Comparison of ENCODE assay signal across 26 cellular contexts in genomic region chr1:117069220-117069844, GRCh38. TPM values are rescaled to one million over a fixed set of nuclear protein-coding genes. Genes with fewer than 3 reads are reported as not detected.
A peak's percentile ranks its signal among the peaks of the same experiment; 100 is the strongest.
DNase-seq lines count a peak whose midpoint lies in the region; ATAC-seq, FAIRE-seq and TF ChIP-seq lines count a peak whose summit lies in the region.
"Had no signal": no experiment of that assay in that cellular context is flagged by ENCODE, and none has a peak within 500 bp of the region (broad histone marks: within the 10 kb centered on the region; RNA-seq: fewer than 3 reads in every experiment).

No MANE protein-coding gene starts in this region.

- H3K4me2 ChIP-seq in Loucy (ENCODE audit: low read depth, low read length, poor library complexity, severe bottlenecking) = peak overlapping the region; percentile 12
- H3K4me2 ChIP-seq in K562 (ENCODE audit: insufficient read depth, low read length) = no peak overlapping the region

- H3K4me3 ChIP-seq in Loucy (ENCODE audit: low read length, poor library complexity, severe bottlenecking) (no peak overlapping the region), K562 (no peak overlapping the region)
- H3K4me3 ChIP-seq: ascending aorta, esophagus muscularis mucosa, lung, ovary, right atrium auricular region had no signal

- no peak for TF ChIP-seq EP300 in K562 (IDR thresholded peaks at IDR 0.05; ENCODE audit: low read length)

- H3K36me3 ChIP-seq in Loucy (ENCODE audit: insufficient read depth, low read length) = peaks cover 9% of the 10 kb centered on the region
- H3K36me3 ChIP-seq in K562 (ENCODE audit: control insufficient read depth, insufficient read depth, low read length) = peaks cover 77% of the 10 kb centered on the region
- H3K36me3 ChIP-seq: ascending aorta, ovary had no signal

- peaks cover 24% of the 10 kb centered on the region for H3K36me3 Mint-ChIP-seq in activated naive CD8-positive, alpha-beta T cell treated with anti-CD3 and anti-CD28 coated beads, Interleukin-2, amount 10 ng/mL, durations not matched to agents 7 days and 5 days
- peaks cover 42% of the 10 kb centered on the region for H3K36me3 Mint-ChIP-seq in activated naive CD8-positive, alpha-beta T cell treated with anti-CD3 and anti-CD28 coated beads for 36 hours

- H2AFZ ChIP-seq in Loucy (ENCODE audit: low read length) (no peak overlapping the region), K562 (ENCODE audit: low read depth, low read length) (no peak overlapping the region)

- H3F3A ChIP-seq in Loucy (ENCODE audit: low read depth) = no peaks in the 10 kb centered on the region

- H3K27me3 ChIP-seq in Loucy (ENCODE audit: insufficient read depth, low read length, poor library complexity, severe bottlenecking) (no peaks in the 10 kb centered on the region), K562 (ENCODE audit: control insufficient read depth in 2 of 2, insufficient read depth in 2 of 2, low read length in 2 of 2) (no peaks in the 10 kb centered on the region)
- H3K27me3 ChIP-seq: ascending aorta, esophagus muscularis mucosa, ovary, right atrium auricular region had no signal

- in situ Hi-C loops in K562 (cut with MboI) = no loop called here

- POLR2A ChIA-PET in activated naive CD8-positive, alpha-beta T cell treated with anti-CD3 and anti-CD28 coated beads, Interleukin-2, amount 10 ng/mL, durations not matched to agents 7 days and 5 days (lab: Charles Lee) = interaction anchor here (0.9 kb wide), 1 partner anchor 9 kb away, joined by 3 read pairs; no protein-coding TSS in a partner anchor
- POLR2A ChIA-PET in K562 (lab: Yijun Ruan, JAX) = interaction anchor here (0.8 to 1.7 kb wide), 3 partner anchors 8 to 24 kb away, joined by 3 to 7 read pairs (median 3); partner anchors contain the start of gene TTF2

- no peaks in the 10 kb centered on the region for H3K9me3 Mint-ChIP-seq in activated naive CD8-positive, alpha-beta T cell treated with anti-CD3 and anti-CD28 coated beads, Interleukin-2, amount 10 ng/mL, durations not matched to agents 7 days and 5 days
- H3K9me3 Mint-ChIP-seq in activated naive CD8-positive, alpha-beta T cell treated with anti-CD3 and anti-CD28 coated beads for 36 hours = no peaks in the 10 kb centered on the region
- H3K9me3 Mint-ChIP-seq in stimulated activated naive CD8-positive, alpha-beta T cell treated with anti-CD3 and anti-CD28 coated beads, Interleukin-15, amount 100 ng/mL, for 72 hours = no peaks in the 10 kb centered on the region
- H3K9me3 Mint-ChIP-seq: IgD-negative memory B cell had no signal

- no peak overlapping the region for H3K27ac ChIP-seq in K562 (ENCODE audit: extremely low read depth, low read depth, low read length)
- H3K27ac ChIP-seq: ascending aorta, esophagus muscularis mucosa, ovary, right atrium auricular region had no signal

- peaks cover 19% of the 10 kb centered on the region for H3K4me1 Mint-ChIP-seq in activated naive CD8-positive, alpha-beta T cell treated with anti-CD3 and anti-CD28 coated beads, Interleukin-2, amount 10 ng/mL, durations not matched to agents 7 days and 5 days
- peaks cover 39% of the 10 kb centered on the region for H3K4me1 Mint-ChIP-seq in activated naive CD8-positive, alpha-beta T cell treated with anti-CD3 and anti-CD28 coated beads for 36 hours
- H3K4me1 Mint-ChIP-seq in stimulated activated naive CD8-positive, alpha-beta T cell treated with anti-CD3 and anti-CD28 coated beads, Interleukin-15, amount 100 ng/mL, for 72 hours = peaks cover 40% of the 10 kb centered on the region

- no peak for DNase-seq in activated naive CD8-positive, alpha-beta T cell treated with anti-CD3 and anti-CD28 coated beads, Interleukin-2, amount 10 ng/mL, durations not matched to agents 7 days and 5 days
- DNase-seq in activated naive CD8-positive, alpha-beta T cell treated with anti-CD3 and anti-CD28 coated beads for 36 hours = no peak
- DNase-seq in K562 (ENCODE audit: extremely low read depth in 1 of 4, low spot score in 3 of 4) (no peak), GM19239 (ENCODE audit: insufficient read length, low spot score) (no peak)
- DNase-seq in stimulated activated naive CD8-positive, alpha-beta T cell treated with anti-CD3 and anti-CD28 coated beads, Interleukin-15, amount 100 ng/mL, for 72 hours = no peak
- DNase-seq: ACHN; activated CD4-positive, alpha-beta T cell treated with anti-CD3 and anti-CD28 coated beads, Interleukin-2, amount 50 U/mL, for 4 hours; activated naive CD4-positive, alpha-beta T cell treated with Interleukin-2 at 50 U/mL for 16 hours; cerebellar nuclear complex; DMS153; effector CD4-positive, alpha-beta T cell; kidney; NCI-H187; NCI-H82; ovary; PC-3; SIG-M5; stimulated activated CD4-positive, alpha-beta T cell treated with anti-CD3 and anti-CD28 coated beads, Interleukin-12 subunit alpha, Interleukin-12 subunit beta, amount 100 ng/mL, for 4 hours had no signal

- H3K9me3 ChIP-seq in Loucy (ENCODE audit: insufficient read depth, low read depth, low read length) = no peaks in the 10 kb centered on the region
- no peaks in the 10 kb centered on the region for H3K9me3 ChIP-seq in K562 (replicated peaks; ENCODE audit: control insufficient read depth, insufficient read depth, low read depth, low read length)
- H3K9me3 ChIP-seq: ascending aorta, esophagus muscularis mucosa, ovary, right atrium auricular region had no signal

- H3K79me2 ChIP-seq in Loucy (ENCODE audit: insufficient read depth, low read length) (peaks cover 50% of the 10 kb centered on the region), K562 (ENCODE audit: control insufficient read depth, insufficient read depth, low read length) (peaks cover 25% of the 10 kb centered on the region; the same call in 2 of the 3 replicates)

- CTCF ChIA-PET in K562 (lab: Yijun Ruan, JAX; ENCODE audit: low intra/inter-chr PET ratio) = interaction anchor here (1.2 to 4.5 kb wide), 2 partner anchors 59 to 216 kb away, joined by 4 to 44 read pairs; no protein-coding TSS in a partner anchor

- peak overlapping the region; percentile 17 for H3K27ac Mint-ChIP-seq in activated naive CD8-positive, alpha-beta T cell treated with anti-CD3 and anti-CD28 coated beads, Interleukin-2, amount 10 ng/mL, durations not matched to agents 7 days and 5 days
- H3K27ac Mint-ChIP-seq in activated naive CD8-positive, alpha-beta T cell treated with anti-CD3 and anti-CD28 coated beads for 36 hours = no peak overlapping the region
- peak overlapping the region in 1 of 2 donors; percentile 28 for H3K27ac Mint-ChIP-seq in stimulated activated naive CD8-positive, alpha-beta T cell treated with anti-CD3 and anti-CD28 coated beads, Interleukin-15, amount 100 ng/mL, for 72 hours
- H3K27ac Mint-ChIP-seq: IgD-negative memory B cell had no signal

- no peak for TF ChIP-seq POLR2A in K562 (conservative IDR thresholded peaks at IDR 0.05)

- no peaks in the 10 kb centered on the region for H3K9me1 ChIP-seq in K562 (ENCODE audit: control insufficient read depth, insufficient read depth, low read length)

- BruUV-seq in K562 (replicated peaks; lab: Mats Ljungman, UMichigan) = no TSS peak

- intact Hi-C loops in K562 (cut with micrococcal nuclease) = loop anchor here (5.0 to 10.0 kb wide), 2 partner anchors 688 to 825 kb away; no protein-coding TSS in a partner anchor

- TF ChIP-seq CTCF in Loucy (conservative IDR thresholded peaks at IDR 0.05; ENCODE audit: low read length) (peak; percentile 48; the same call in 1 of the 2 replicates), K562 (IDR thresholded peaks at IDR 0.05 in 2 of 3, conservative IDR thresholded peaks at IDR 0.05 in 1 of 3; ENCODE audit: insufficient read depth in 2 of 3, low read depth in 1 of 3, low read length in 3 of 3) (no peak)

- FAIRE-seq in K562 (lab: Jason Lieb, UNC) (no peak), GM19239 (lab: Jason Lieb, UNC) (no peak)
- FAIRE-seq: kidney had no signal

- ATAC-seq in activated naive CD8-positive, alpha-beta T cell treated with anti-CD3 and anti-CD28 coated beads, Interleukin-2, amount 10 ng/mL, durations not matched to agents 7 days and 5 days (ENCODE audit: low read depth) = no peak
- ATAC-seq in K562 = no peak; the same call in 2 of the 3 replicates
- peak; percentile 60 for ATAC-seq in stimulated activated naive CD8-positive, alpha-beta T cell treated with anti-CD3 and anti-CD28 coated beads, Interleukin-15, amount 100 ng/mL, for 72 hours
- ATAC-seq in HG02610 (IDR thresholded peaks at IDR 0.05; ENCODE audit: unreplicated experiment) = no peak
- ATAC-seq in HG03342 (IDR thresholded peaks at IDR 0.05; ENCODE audit: unreplicated experiment) = no peak
- ATAC-seq: PC-3 had no signal

- H3K4me3 Mint-ChIP-seq in activated naive CD8-positive, alpha-beta T cell treated with anti-CD3 and anti-CD28 coated beads, Interleukin-2, amount 10 ng/mL, durations not matched to agents 7 days and 5 days = no peak overlapping the region
- no peak overlapping the region for H3K4me3 Mint-ChIP-seq in activated naive CD8-positive, alpha-beta T cell treated with anti-CD3 and anti-CD28 coated beads for 36 hours
- H3K4me3 Mint-ChIP-seq in stimulated activated naive CD8-positive, alpha-beta T cell treated with anti-CD3 and anti-CD28 coated beads, Interleukin-15, amount 100 ng/mL, for 72 hours = no peak overlapping the region
- H3K4me3 Mint-ChIP-seq: IgD-negative memory B cell had no signal

- TF ChIP-seq RAD21 in K562 (CRISPR knock-in tag; conservative IDR thresholded peaks at IDR 0.05 in 1 of 2, IDR thresholded peaks at IDR 0.05 in 1 of 2) = no peak

- no peaks in the 10 kb centered on the region for H4K20me1 ChIP-seq in Loucy (ENCODE audit: insufficient read depth, low read length, poor library complexity, severe bottlenecking)
- H4K20me1 ChIP-seq in K562 (replicated peaks; ENCODE audit: control insufficient read depth, insufficient read depth, low read length) = 0 out of 2 replicates have a peak, but pooled peaks cover 6% of the 10 kb centered on the region

- no peaks in the 10 kb centered on the region for H3K27me3 Mint-ChIP-seq in activated naive CD8-positive, alpha-beta T cell treated with anti-CD3 and anti-CD28 coated beads, Interleukin-2, amount 10 ng/mL, durations not matched to agents 7 days and 5 days
- H3K27me3 Mint-ChIP-seq in activated naive CD8-positive, alpha-beta T cell treated with anti-CD3 and anti-CD28 coated beads for 36 hours = no peaks in the 10 kb centered on the region
- H3K27me3 Mint-ChIP-seq in stimulated activated naive CD8-positive, alpha-beta T cell treated with anti-CD3 and anti-CD28 coated beads, Interleukin-15, amount 100 ng/mL, for 72 hours = no peaks in the 10 kb centered on the region
- H3K27me3 Mint-ChIP-seq: IgD-negative memory B cell had no signal

- H3K9me2 ChIP-seq in Loucy (replicated peaks; ENCODE audit: low read depth, low read length) = no peaks in the 10 kb centered on the region

- H3K4me1 ChIP-seq in Loucy (ENCODE audit: insufficient read depth, low read length, poor library complexity, severe bottlenecking) = peaks cover 15% of the 10 kb centered on the region
- no peaks in the 10 kb centered on the region; a peak in 1 of 5 replicates for H3K4me1 ChIP-seq in K562 (replicated peaks in 1 of 2; ENCODE audit: control insufficient read depth in 2 of 2, insufficient read depth in 2 of 2, low read length in 2 of 2)
- H3K4me1 ChIP-seq: ascending aorta, esophagus muscularis mucosa, right atrium auricular region had no signal

- H3K9ac ChIP-seq in Loucy (ENCODE audit: low read depth, low read length, poor library complexity, severe bottlenecking) = no peak overlapping the region
- H3K9ac ChIP-seq in K562 (ENCODE audit: insufficient read depth in 1 of 2, low read depth in 2 of 2, low read length in 2 of 2) = no peak overlapping the region

- WGBS in K562 (ENCODE audit: insufficient coverage, low coverage, missing lambda C conversion rate) = 80% methylated on average over 4 of the region's 4 CpGs

RNA-seq across cellular contexts. Expression of gene TTF2, which starts 9.2 kb away (rescaled TPM):
- 10 to 100 TPM; 79.4 to 82.9 TPM for total RNA-seq in activated naive CD8-positive, alpha-beta T cell treated with anti-CD3 and anti-CD28 coated beads, Interleukin-2, amount 10 ng/mL, durations not matched to agents 7 days and 5 days
- total RNA-seq in activated naive CD8-positive, alpha-beta T cell treated with anti-CD3 and anti-CD28 coated beads for 36 hours = 100 to 1,000 TPM; 118 to 124 TPM
- total RNA-seq in K562 (2011; cell fraction: chromatin; rRNA removed; ENCODE audit: low replicate concordance) = 122 and 267 TPM in 2 replicates
- 62.4 and 74.7 TPM in 2 replicates for total RNA-seq in K562 (2011; cell fraction: nucleolus; rRNA removed)
- total RNA-seq in K562 (2011; cell fraction: nucleoplasm; rRNA removed) = 84.3 and 104 TPM in 2 replicates
- total RNA-seq in K562 (2014; rRNA removed) (36.1 and 36.2 TPM in 2 replicates), K562 (2014; rRNA removed; fragmentation: Illumina TruSeq; extraction: Trizol) (61.5 and 69.2 TPM in 2 replicates), K562 (2015; rRNA removed; fragmentation: Illumina TruSeq; extraction: Trizol) (40.0 and 46.1 TPM in 2 replicates), K562 (2021) (62.5 and 63.3 TPM in 2 replicates)
- polyA plus RNA-seq in K562 (2011; rRNA removed) (71.1 and 77.3 TPM in 2 replicates), K562 (2014; fragmentation: Illumina TruSeq; extraction: Trizol) (36.0 and 42.1 TPM in 2 replicates), K562 (2014; fragmentation: Nextera tagmentation; extraction: Ambion mirVana) (10 to 100 TPM in 1 of 2 experiments, 1 to 10 TPM in 1; 9.4 to 10.5 TPM), K562 (2014; rRNA removed) (36.6 and 41.3 TPM in 2 replicates)
- 24.3 and 30.5 TPM in 2 replicates for polyA plus RNA-seq in K562 (2011; cell fraction: cytosol; rRNA removed)
- polyA plus RNA-seq in K562 (2011; cell fraction: nucleus; rRNA removed) = 108 and 124 TPM in 2 replicates
- polyA plus RNA-seq in K562 (2012) = 32.8 and 42.0 TPM in 2 replicates
- polyA minus RNA-seq in K562 (2011; rRNA and poly(A)+ RNA removed) = 55.0 and 68.2 TPM in 2 replicates
- polyA minus RNA-seq in K562 (2011; cell fraction: cytosol; rRNA and poly(A)+ RNA removed) = 30.9 and 39.0 TPM in 2 replicates
- 48.9 and 88.3 TPM in 2 replicates for polyA minus RNA-seq in K562 (2011; cell fraction: nucleus; rRNA and poly(A)+ RNA removed)

RNA-seq across cellular contexts. Expression of gene TRIM45, which starts 52.2 kb away (rescaled TPM):
- total RNA-seq in activated naive CD8-positive, alpha-beta T cell treated with anti-CD3 and anti-CD28 coated beads, Interleukin-2, amount 10 ng/mL, durations not matched to agents 7 days and 5 days = under 1 TPM; 0.31 to 0.50 TPM
- under 1 TPM; 0.48 to 0.60 TPM for total RNA-seq in activated naive CD8-positive, alpha-beta T cell treated with anti-CD3 and anti-CD28 coated beads for 36 hours
- 7.6 and 8.0 TPM in 2 replicates for total RNA-seq in K562 (2011; cell fraction: chromatin; rRNA removed; ENCODE audit: low replicate concordance)
- total RNA-seq in K562 (2011; cell fraction: nucleolus; rRNA removed) = 6.8 TPM in 2 replicates
- 7.6 and 7.9 TPM in 2 replicates for total RNA-seq in K562 (2011; cell fraction: nucleoplasm; rRNA removed)
- total RNA-seq in K562 (2014; rRNA removed) (1.9 and 3.1 TPM in 2 replicates), K562 (2014; rRNA removed; fragmentation: Illumina TruSeq; extraction: Trizol) (2.5 and 3.5 TPM in 2 replicates), K562 (2015; rRNA removed; fragmentation: Illumina TruSeq; extraction: Trizol) (2.2 and 2.3 TPM in 2 replicates), K562 (2021) (3.6 and 5.3 TPM in 2 replicates)
- polyA plus RNA-seq in K562 (2011; rRNA removed) (5.5 and 6.2 TPM in 2 replicates), K562 (2014; fragmentation: Illumina TruSeq; extraction: Trizol) (3.8 and 4.1 TPM in 2 replicates), K562 (2014; fragmentation: Nextera tagmentation; extraction: Ambion mirVana) (1 to 10 TPM; 2.5 to 4.3 TPM), K562 (2014; rRNA removed) (4.1 and 5.1 TPM in 2 replicates)
- 3.9 and 5.6 TPM in 2 replicates for polyA plus RNA-seq in K562 (2011; cell fraction: cytosol; rRNA removed)
- polyA plus RNA-seq in K562 (2011; cell fraction: nucleus; rRNA removed) = 13.0 and 17.4 TPM in 2 replicates
- 2.8 and 3.7 TPM in 2 replicates for polyA plus RNA-seq in K562 (2012)
- 2.6 and 4.2 TPM in 2 replicates for polyA minus RNA-seq in K562 (2011; rRNA and poly(A)+ RNA removed)
- polyA minus RNA-seq in K562 (2011; cell fraction: cytosol; rRNA and poly(A)+ RNA removed) = 1.2 and 4.9 TPM in 2 replicates
- polyA minus RNA-seq in K562 (2011; cell fraction: nucleus; rRNA and poly(A)+ RNA removed) = 2.7 and 3.1 TPM in 2 replicates
